ENCODE assay signal across 8 cellular contexts in genomic region chr14:74491952-74492351, GRCh38. TPM values are rescaled to one million over a fixed set of nuclear protein-coding genes. Genes with fewer than 3 reads are reported as not detected.
A peak's percentile ranks its signal among the peaks of the same experiment; 100 is the strongest.
DNase-seq lines count a peak whose midpoint lies in the region; ATAC-seq and TF ChIP-seq lines count a peak whose summit lies in the region.

No MANE protein-coding gene starts in this region.

- H3K4me2 ChIP-seq in OCI-LY3 (ENCODE audit: low read length), result peak overlapping the region; percentile 99
- H3K4me2 ChIP-seq in trophoblast cell (ENCODE audit: low read length), result peak overlapping the region; percentile 72

- no peak overlapping the region for H3K23ac ChIP-seq in trophoblast cell (ENCODE audit: low read length)

- H3K18ac ChIP-seq in trophoblast cell (ENCODE audit: low read length), result peak overlapping the region; percentile 51

- peaks cover 31% of the 10 kb centered on the region for H3K4me1 ChIP-seq in OCI-LY3 (ENCODE audit: low read length)
- peaks cover 17 to 50% (median 26%) of the 10 kb centered on the region in 4 donors for H3K4me1 ChIP-seq in esophagus muscularis mucosa
- peaks cover 9 to 15% of the 10 kb centered on the region in 2 experiments for H3K4me1 ChIP-seq in trophoblast cell (ENCODE audit: control insufficient read depth in 1 of 2, insufficient read depth in 2 of 2, low read length in 2 of 2)

- no peak overlapping the region for H4K12ac ChIP-seq in trophoblast cell (ENCODE audit: low read depth, low read length)

- H3K79me2 ChIP-seq in OCI-LY3 (ENCODE audit: low read length) (peaks cover 11% of the 10 kb centered on the region), trophoblast cell (ENCODE audit: control insufficient read depth, insufficient read depth, low read length, poor library complexity) (peaks cover 9% of the 10 kb centered on the region)

- DNase-seq in SIG-M5 treated with dmso at 0.1 percent for 504 hours (lab: John Stamatoyannopoulos, UW; ENCODE audit: unreplicated experiment) (peak; percentile 10), SIG-M5 (lab: John Stamatoyannopoulos, UW) (no peak), esophagus muscularis mucosa (ENCODE audit: extremely low spot score) (no peak), trophoblast cell (peak; percentile 20 to 63), SHP77 treated with DMSO at 0.1 percent for 48 hours (lab: John Stamatoyannopoulos, UW) (no peak), mesenteric fat pad (ENCODE audit: low spot score) (no peak)

- no peak overlapping the region for H4K91ac ChIP-seq in trophoblast cell (ENCODE audit: low read depth, low read length)

- H2BK120ac ChIP-seq in trophoblast cell (ENCODE audit: insufficient read depth, low read length, poor library complexity), result no peak overlapping the region

- WGBS in esophagus muscularis mucosa, result 23% methylated on average over 12 of the region's 12 CpGs
- no CpG with 5 or more reads among the region's 12 CpGs for WGBS in trophoblast cell (ENCODE audit: extremely low coverage, insufficient coverage, insufficient read length)

- no peak overlapping the region for H3K27ac ChIP-seq in OCI-LY3 (ENCODE audit: low read length)
- H3K27ac ChIP-seq in esophagus muscularis mucosa (replicated peaks in 1 of 4), result peak overlapping the region; percentile 87 to 94 (median 92)
- H3K27ac ChIP-seq in trophoblast cell (ENCODE audit: low read depth, low read length), result peak overlapping the region; percentile 21

- H3K36me3 ChIP-seq in OCI-LY3 (replicated peaks; ENCODE audit: low read depth, low read length) (peaks cover 4% of the 10 kb centered on the region), esophagus muscularis mucosa (peaks cover 0 to 19% (median 0%) of the 10 kb centered on the region in 4 donors), trophoblast cell (ENCODE audit: control insufficient read depth in 1 of 2, insufficient read depth in 2 of 2, low read length in 2 of 2) (peaks cover 0 to 1% of the 10 kb centered on the region in 2 experiments)

- H3K9me3 ChIP-seq in OCI-LY3 (ENCODE audit: insufficient read depth, low read length) (no peaks in the 10 kb centered on the region), esophagus muscularis mucosa (no peaks in the 10 kb centered on the region), trophoblast cell (ENCODE audit: insufficient read depth, low read depth, low read length) (no peaks in the 10 kb centered on the region)

- no peak overlapping the region for H2BK5ac ChIP-seq in trophoblast cell (ENCODE audit: low read depth, low read length, poor library complexity)

- TF ChIP-seq CTCF in OCI-LY3 (IDR thresholded peaks at IDR 0.05; ENCODE audit: low read depth, low read length) (peak; percentile 58), esophagus muscularis mucosa (IDR thresholded peaks at IDR 0.05) (peak in 1 of 3 experiments; percentile 21)

- H4K8ac ChIP-seq in trophoblast cell (ENCODE audit: low read depth, low read length), result no peak overlapping the region

- intact Hi-C loops in esophagus muscularis mucosa (cut with DNase I), result no loop called here

- H2BK12ac ChIP-seq in trophoblast cell (ENCODE audit: low read length), result peak overlapping the region; percentile 30

- H4K20me1 ChIP-seq in OCI-LY3 (ENCODE audit: insufficient read depth, low read length), result 0 out of 2 replicates have a peak, but pooled peaks cover 3% of the 10 kb centered on the region

- H3K79me1 ChIP-seq in trophoblast cell (ENCODE audit: low read length), result peaks cover 10% of the 10 kb centered on the region

- H3K27me3 ChIP-seq in OCI-LY3 (ENCODE audit: low read depth, low read length) (no peaks in the 10 kb centered on the region), esophagus muscularis mucosa (no peaks in the 10 kb centered on the region), trophoblast cell (ENCODE audit: insufficient read depth, low read length) (no peaks in the 10 kb centered on the region)

- peak overlapping the region; percentile 36 for H3K4ac ChIP-seq in trophoblast cell (ENCODE audit: low read depth, low read length)

- TF ChIP-seq POLR2A in esophagus muscularis mucosa (IDR thresholded peaks at IDR 0.05; ENCODE audit: low read depth), result no peak

- peak overlapping the region; percentile 89 for H3K4me3 ChIP-seq in OCI-LY3 (ENCODE audit: low read length)
- H3K4me3 ChIP-seq in esophagus muscularis mucosa, result peak overlapping the region; percentile 73 to 94 (median 86)
- peak overlapping the region; percentile 45 for H3K4me3 ChIP-seq in trophoblast cell (ENCODE audit: low read depth, low read length)

- H2AFZ ChIP-seq in OCI-LY3 (ENCODE audit: low read depth, low read length), result no peak overlapping the region
- H2AFZ ChIP-seq in trophoblast cell (ENCODE audit: insufficient read depth, low read length, poor library complexity), result peak overlapping the region; percentile 73

- H3K14ac ChIP-seq in trophoblast cell (ENCODE audit: low read length), result no peak overlapping the region

- H2AK5ac ChIP-seq in trophoblast cell (ENCODE audit: low read length), result no peak overlapping the region

- no peak for ATAC-seq in HG03175 (IDR thresholded peaks at IDR 0.05; ENCODE audit: unreplicated experiment)

- H3K9ac ChIP-seq in OCI-LY3 (ENCODE audit: low read length), result peak overlapping the region; percentile 77
- H3K9ac ChIP-seq in trophoblast cell (ENCODE audit: low read length), result no peak overlapping the region

- TF ChIP-seq EP300 in esophagus muscularis mucosa (IDR thresholded peaks at IDR 0.05), result no peak

RNA-seq across cellular contexts. Expression of gene NPC2, which starts 1.2 kb away (rescaled TPM):
- total RNA-seq in esophagus muscularis mucosa, result 100 to 1,000 TPM; 119 to 205 (median 162) TPM
- 842 and 851 TPM in 2 replicates for polyA plus RNA-seq in trophoblast cell (2013)
- total RNA-seq in mesenteric fat pad, result 290 TPM

RNA-seq across cellular contexts. Expression of gene ISCA2, which starts 1.6 kb away (rescaled TPM):
- total RNA-seq in esophagus muscularis mucosa, result 10 to 100 TPM in 3 of 4 donors, 1 to 10 TPM in 1; 5.8 to 20.4 (median 15.1) TPM
- polyA plus RNA-seq in trophoblast cell (2013), result 23.9 and 25.1 TPM in 2 replicates
- total RNA-seq in mesenteric fat pad, result 17.8 TPM

Comparison
In these comparisons a context has a peak if more than half of its experiments do, and no peak if none do; other contexts are left out.
1. DNase-seq: peak in SIG-M5 treated with dmso at 0.1 percent for 504 hours (single experiment) and trophoblast cell (2 of 2); none in SIG-M5 (single experiment), esophagus muscularis mucosa (single experiment), SHP77 treated with DMSO at 0.1 percent for 48 hours (single experiment) and mesenteric fat pad (single experiment).
2. Peak in every context shown above with its lines, with median percentiles within 50 percentile points of each other: H3K4me3 ChIP-seq.